ENCODE assay signal across 31 cellular contexts in genomic region chr7:145893925-145894535, GRCh38.
"Had no signal": no experiment of that assay in that cellular context is flagged by ENCODE, and none has a peak within 500 bp of the region (broad histone marks: within the 10 kb centered on the region; RNA-seq: fewer than 3 reads in every experiment).

No MANE protein-coding gene starts in this region.

- ATAC-seq: activated CD4-positive, CD25-positive, alpha-beta regulatory T cell treated with anti-CD3 and anti-CD28 coated beads, Interleukin-2, amount 50 U/mL, for 24 hours; activated CD8-positive, alpha-beta T cell treated with anti-CD3 and anti-CD28 coated beads for 36 hours; activated T-cell treated with anti-CD3 and anti-CD28 coated beads, Interleukin-2, amount 50 U/mL, for 4 hours; activated T-helper 17 cell treated with anti-CD3 and anti-CD28 coated beads, Interleukin-2, amount 50 U/mL, for 72 hours; effector memory CD8-positive, alpha-beta T cell; foreskin keratinocyte; gastrocnemius medialis; heart left ventricle had no signal

- H3K27ac ChIP-seq: esophagus muscularis mucosa, foreskin keratinocyte, gastrocnemius medialis, heart left ventricle, WERI-Rb-1 had no signal

- H3K4me1 ChIP-seq: esophagus muscularis mucosa, foreskin keratinocyte, gastrocnemius medialis, heart left ventricle had no signal

- H3K4me3 ChIP-seq: esophagus muscularis mucosa, gastrocnemius medialis, heart left ventricle had no signal

- H3K9me3 ChIP-seq: gastrocnemius medialis had no signal

- FAIRE-seq: astrocyte, colon, TTC549 had no signal

- H3K27me3 ChIP-seq: esophagus muscularis mucosa, foreskin keratinocyte, gastrocnemius medialis, heart left ventricle had no signal

- DNase-seq: activated B cell treated with CpG ODN at 0.5 μM for 24 hours; activated CD4-positive, alpha-beta T cell treated with anti-CD3 and anti-CD28 coated beads for 48 hours; activated CD4-positive, alpha-beta T cell treated with anti-CD3 and anti-CD28 coated beads, Interleukin-2, amount 50 U/mL, for 1 hour; activated CD4-positive, alpha-beta T cell treated with anti-CD3 and anti-CD28 coated beads, Interleukin-2, amount 50 U/mL, for 48 hours; activated CD8-positive, alpha-beta memory T cell treated with anti-CD3 and anti-CD28 coated beads for 24 hours; activated CD8-positive, alpha-beta T cell treated with anti-CD3 and anti-CD28 coated beads for 36 hours; activated effector memory CD4-positive, alpha-beta T cell treated with Interleukin-2 at 50 U/mL for 16 hours; activated gamma-delta T cell treated with Interleukin-2 at 50 U/mL for 16 hours; activated naive CD4-positive, alpha-beta T cell treated with anti-CD3 and anti-CD28 coated beads, Interleukin-2, amount 50 U/mL, for 16 hours; activated naive CD4-positive, alpha-beta T cell treated with Interleukin-2 at 50 U/mL for 16 hours; activated T-cell treated with anti-CD3 and anti-CD28 coated beads, Interleukin-2, amount 50 U/mL, for 4 hours; amniotic stem cell; anterior cingulate cortex; caudate nucleus; cortex of kidney; dermis blood vessel endothelial cell; effector CD4-positive, alpha-beta T cell; effector memory CD8-positive, alpha-beta T cell; erythroblast; foreskin keratinocyte; gastrocnemius medialis; glutamatergic neuron; heart left ventricle; T-helper 2 cell; WERI-Rb-1 had no signal

- H3K36me3 ChIP-seq: esophagus muscularis mucosa, gastrocnemius medialis, heart left ventricle, WERI-Rb-1 had no signal
